1 cellular context compared by ENCODE assay signal in genomic region chr1:181117648-181118449, GRCh38.
TF ChIP-seq lines count a peak whose summit lies in the region.

No MANE protein-coding gene starts in this region.

TF ChIP-seq in HepG2, 621 proteins besides CTCF, POLR2A, EP300 and RAD21:
- TF ChIP-seq, protein P1, sequence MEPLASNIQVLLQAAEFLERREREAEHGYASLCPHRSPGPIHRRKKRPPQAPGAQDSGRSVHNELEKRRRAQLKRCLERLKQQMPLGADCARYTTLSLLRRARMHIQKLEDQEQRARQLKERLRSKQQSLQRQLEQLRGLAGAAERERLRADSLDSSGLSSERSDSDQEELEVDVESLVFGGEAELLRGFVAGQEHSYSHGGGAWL (CRISPR knock-in tag; IDR thresholded peaks at IDR 0.05): no peak
- TF ChIP-seq RFX1 (IDR thresholded peaks at IDR 0.05): peak; percentile 11; the same call in 1 of the 2 replicates
